1 cellular context compared by ENCODE assay signal in the genomic region with DNA sequence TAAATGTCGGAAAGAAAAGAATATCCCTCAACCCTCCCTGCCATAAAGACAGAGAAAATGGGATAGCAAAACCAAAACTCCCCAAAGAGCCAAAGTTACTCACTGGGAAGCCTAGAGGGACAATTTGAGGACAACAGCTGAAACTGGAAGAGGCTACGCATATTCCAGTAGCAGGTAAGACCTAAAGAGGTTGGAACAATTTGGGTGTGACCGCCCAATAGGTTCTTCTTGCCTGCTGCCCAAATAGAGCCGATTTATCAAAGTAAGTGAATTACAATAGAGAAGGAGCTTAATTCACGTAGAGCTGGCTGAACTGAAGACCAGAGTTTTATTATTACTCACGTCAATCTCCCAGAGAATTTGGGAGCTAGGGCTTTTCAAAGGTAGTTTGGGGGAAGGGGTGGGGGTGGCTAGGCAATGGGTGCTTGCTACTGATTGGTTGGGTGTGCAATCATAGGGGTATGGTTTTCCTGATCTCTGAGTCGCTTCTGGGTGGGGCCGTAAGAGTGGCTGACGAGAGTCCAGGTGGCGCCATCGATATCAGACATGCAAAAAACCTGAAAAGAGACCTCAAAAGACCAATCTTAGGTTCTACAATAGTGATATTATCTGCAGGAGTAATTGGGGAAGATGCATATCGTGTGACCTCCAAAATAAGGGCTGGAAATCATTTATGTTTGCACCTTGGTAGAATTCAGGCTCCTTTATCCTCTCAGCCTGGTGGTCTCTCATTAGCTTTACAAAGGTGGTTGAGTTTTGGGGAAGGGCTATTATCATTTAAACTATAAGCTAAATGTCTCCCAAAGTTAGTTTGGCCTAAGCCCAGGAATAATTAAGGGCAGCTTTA.
A peak's percentile ranks its signal among the peaks of the same experiment; 100 is the strongest.
TF ChIP-seq lines count a peak whose summit lies in the region.

No MANE protein-coding gene starts in this region.

TF ChIP-seq in K562, 482 proteins besides CTCF, POLR2A, EP300 and RAD21 (continued from another document and continues in another):
- TF ChIP-seq ZBTB26 (CRISPR knock-in tag; IDR thresholded peaks at IDR 0.05) (no peak), THAP7 (CRISPR knock-in tag; IDR thresholded peaks at IDR 0.05) (no peak), CREM (IDR thresholded peaks at IDR 0.05; ENCODE audit: low read depth) (no peak), C11orf30 (IDR thresholded peaks at IDR 0.05; ENCODE audit: low read depth) (no peak), E4F1 (CRISPR knock-in tag; IDR thresholded peaks at IDR 0.05; ENCODE audit: borderline replicate concordance) (no peak), CBX5 (IDR thresholded peaks at IDR 0.05; ENCODE audit: borderline replicate concordance, low read depth) (no peak), TGIF2 (CRISPR knock-in tag; IDR thresholded peaks at IDR 0.05) (no peak), HBP1 (CRISPR knock-in tag; IDR thresholded peaks at IDR 0.05) (no peak), ZNF134 (CRISPR knock-in tag; conservative IDR thresholded peaks at IDR 0.05) (no peak), TEAD4 (IDR thresholded peaks at IDR 0.05; ENCODE audit: low read length) (peak; percentile 17; the same call in 1 of the 2 replicates), TEAD4 (CRISPR knock-in tag; IDR thresholded peaks at IDR 0.05; ENCODE audit: borderline replicate concordance) (no peak), USF1 (CRISPR knock-in tag; IDR thresholded peaks at IDR 0.05) (no peak), HDAC8 (tag; IDR thresholded peaks at IDR 0.05) (no peak), SRSF7 (optimal IDR thresholded peaks at IDR 0.05; ENCODE audit: low read depth, low read length) (no peak), MIER1 (IDR thresholded peaks at IDR 0.05; ENCODE audit: low read depth) (no peak), PYGO2 (tag; IDR thresholded peaks at IDR 0.05) (no peak), TAF9B (IDR thresholded peaks at IDR 0.05; ENCODE audit: partially characterized antibody) (no peak), MCM5 (IDR thresholded peaks at IDR 0.05; ENCODE audit: low read depth) (no peak), BRD4 (IDR thresholded peaks at IDR 0.05) (no peak), GMEB1 (CRISPR knock-in tag; IDR thresholded peaks at IDR 0.05) (no peak), ZNF584 (CRISPR knock-in tag; IDR thresholded peaks at IDR 0.05; ENCODE audit: low read depth) (no peak), SFPQ (IDR thresholded peaks at IDR 0.05; ENCODE audit: low read depth, low read length) (no peak), XRCC3 (IDR thresholded peaks at IDR 0.05) (no peak), KAT7 (CRISPR knock-in tag; IDR thresholded peaks at IDR 0.05; ENCODE audit: borderline replicate concordance) (no peak), ZNF280A (IDR thresholded peaks at IDR 0.05; ENCODE audit: low read depth, partially characterized antibody) (no peak), ARID3A (IDR thresholded peaks at IDR 0.05; ENCODE audit: borderline replicate concordance, low read depth, low read length) (no peak), SOX6 (IDR thresholded peaks at IDR 0.05) (0 out of 2 replicates have a peak, but pooled peaks have one; percentile 25), PATZ1 (CRISPR knock-in tag; IDR thresholded peaks at IDR 0.05; ENCODE audit: borderline replicate concordance) (no peak), KLF1 (tag; IDR thresholded peaks at IDR 0.05) (no peak), NCOR1 (IDR thresholded peaks at IDR 0.05) (peak; percentile 16; the same call in 1 of the 2 replicates), SIN3B (IDR thresholded peaks at IDR 0.05; ENCODE audit: low read depth) (no peak), BDP1 (IDR thresholded peaks at IDR 0.05; ENCODE audit: insufficient read depth, insufficient read length) (no peak), TCF3 (CRISPR knock-in tag; IDR thresholded peaks at IDR 0.05) (peak; percentile 42), NCOA6 (IDR thresholded peaks at IDR 0.05) (no peak)
- TF ChIP-seq, protein P1, sequence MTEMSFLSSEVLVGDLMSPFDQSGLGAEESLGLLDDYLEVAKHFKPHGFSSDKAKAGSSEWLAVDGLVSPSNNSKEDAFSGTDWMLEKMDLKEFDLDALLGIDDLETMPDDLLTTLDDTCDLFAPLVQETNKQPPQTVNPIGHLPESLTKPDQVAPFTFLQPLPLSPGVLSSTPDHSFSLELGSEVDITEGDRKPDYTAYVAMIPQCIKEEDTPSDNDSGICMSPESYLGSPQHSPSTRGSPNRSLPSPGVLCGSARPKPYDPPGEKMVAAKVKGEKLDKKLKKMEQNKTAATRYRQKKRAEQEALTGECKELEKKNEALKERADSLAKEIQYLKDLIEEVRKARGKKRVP (CRISPR knock-in tag; IDR thresholded peaks at IDR 0.05), result no peak
- TF ChIP-seq, protein P2, sequence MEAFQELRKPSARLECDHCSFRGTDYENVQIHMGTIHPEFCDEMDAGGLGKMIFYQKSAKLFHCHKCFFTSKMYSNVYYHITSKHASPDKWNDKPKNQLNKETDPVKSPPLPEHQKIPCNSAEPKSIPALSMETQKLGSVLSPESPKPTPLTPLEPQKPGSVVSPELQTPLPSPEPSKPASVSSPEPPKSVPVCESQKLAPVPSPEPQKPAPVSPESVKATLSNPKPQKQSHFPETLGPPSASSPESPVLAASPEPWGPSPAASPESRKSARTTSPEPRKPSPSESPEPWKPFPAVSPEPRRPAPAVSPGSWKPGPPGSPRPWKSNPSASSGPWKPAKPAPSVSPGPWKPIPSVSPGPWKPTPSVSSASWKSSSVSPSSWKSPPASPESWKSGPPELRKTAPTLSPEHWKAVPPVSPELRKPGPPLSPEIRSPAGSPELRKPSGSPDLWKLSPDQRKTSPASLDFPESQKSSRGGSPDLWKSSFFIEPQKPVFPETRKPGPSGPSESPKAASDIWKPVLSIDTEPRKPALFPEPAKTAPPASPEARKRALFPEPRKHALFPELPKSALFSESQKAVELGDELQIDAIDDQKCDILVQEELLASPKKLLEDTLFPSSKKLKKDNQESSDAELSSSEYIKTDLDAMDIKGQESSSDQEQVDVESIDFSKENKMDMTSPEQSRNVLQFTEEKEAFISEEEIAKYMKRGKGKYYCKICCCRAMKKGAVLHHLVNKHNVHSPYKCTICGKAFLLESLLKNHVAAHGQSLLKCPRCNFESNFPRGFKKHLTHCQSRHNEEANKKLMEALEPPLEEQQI (IDR thresholded peaks at IDR 0.05), result no peak
